ENCODE assay signal across 1 cellular context in the genomic region with DNA sequence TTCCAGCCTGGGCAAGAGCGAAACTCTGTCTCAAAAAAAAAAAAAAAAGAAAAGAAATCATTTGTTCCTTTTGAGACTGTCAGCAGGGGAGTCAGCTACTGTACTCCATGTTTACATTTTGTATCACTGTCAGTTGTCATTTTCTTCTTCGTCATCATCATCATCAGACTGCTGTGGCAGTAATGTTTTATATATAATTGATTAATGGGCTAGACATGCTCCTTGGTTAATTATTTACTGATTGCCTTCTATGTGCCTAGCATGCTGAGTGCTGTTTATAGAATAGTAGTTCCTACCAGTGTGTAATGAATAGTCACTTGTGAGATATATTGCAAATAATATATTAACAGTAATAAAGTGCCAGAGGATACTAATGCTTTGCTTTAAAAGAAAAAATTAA.
TF ChIP-seq lines count a peak whose summit lies in the region.

No MANE protein-coding gene starts in this region.

TF ChIP-seq in IMR-90, 13 proteins besides CTCF, POLR2A, EP300 and RAD21 (continued from another document):
- TF ChIP-seq, protein P1, sequence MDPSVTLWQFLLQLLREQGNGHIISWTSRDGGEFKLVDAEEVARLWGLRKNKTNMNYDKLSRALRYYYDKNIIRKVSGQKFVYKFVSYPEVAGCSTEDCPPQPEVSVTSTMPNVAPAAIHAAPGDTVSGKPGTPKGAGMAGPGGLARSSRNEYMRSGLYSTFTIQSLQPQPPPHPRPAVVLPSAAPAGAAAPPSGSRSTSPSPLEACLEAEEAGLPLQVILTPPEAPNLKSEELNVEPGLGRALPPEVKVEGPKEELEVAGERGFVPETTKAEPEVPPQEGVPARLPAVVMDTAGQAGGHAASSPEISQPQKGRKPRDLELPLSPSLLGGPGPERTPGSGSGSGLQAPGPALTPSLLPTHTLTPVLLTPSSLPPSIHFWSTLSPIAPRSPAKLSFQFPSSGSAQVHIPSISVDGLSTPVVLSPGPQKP (IDR thresholded peaks at IDR 0.05; ENCODE audit: borderline replicate concordance, low read depth, low read length) = no peak
